35 cellular contexts compared by ENCODE assay signal in genomic region chr19:50850738-50851137, GRCh38. TPM values are rescaled to one million over a fixed set of nuclear protein-coding genes. Genes with fewer than 3 reads are reported as not detected.
"Had no signal": no experiment of that assay in that cellular context is flagged by ENCODE, and none has a peak within 500 bp of the region (broad histone marks: within the 10 kb centered on the region; RNA-seq: fewer than 3 reads in every experiment).

No MANE protein-coding gene starts in this region.

- DNase-seq: islet precursor cell; left ventricle myocardium inferior; mesendoderm; naive B cell; natural killer cell; nephron progenitor cell; occipital lobe; right lobe of liver; stimulated activated CD4-positive, alpha-beta T cell treated with anti-CD3 and anti-CD28 coated beads, Interleukin-1b, Interleukin-23, amount 100 ng/mL, for 48 hours; stimulated activated CD4-positive, alpha-beta T cell treated with anti-CD3 and anti-CD28 coated beads, Interleukin-2, amount 100 ng/mL, for 48 hours; stimulated activated CD4-positive, alpha-beta T cell treated with anti-CD3 and anti-CD28 coated beads, Interleukin-4, amount 100 ng/mL, for 4 hours; stimulated activated CD8-positive, alpha-beta memory T cell treated with anti-CD3 and anti-CD28 coated beads, Interleukin-4, amount 100 ng/mL, for 48 hours; stimulated activated naive CD4-positive, alpha-beta T cell treated with Interleukin-2 at 50 U/mL for 16 hours; stimulated activated naive CD8-positive, alpha-beta T cell treated with anti-CD3 and anti-CD28 coated beads, Interleukin-15, amount 100 ng/mL, for 72 hours; substantia nigra; uterus had no signal

- H3K36me3 ChIP-seq: left ventricle myocardium inferior, neural progenitor cell, neutrophil, right atrium auricular region, right lobe of liver, tibial nerve, uterus had no signal

- H3K27ac ChIP-seq: left ventricle myocardium inferior, neural progenitor cell, neutrophil, parathyroid adenoma, right atrium auricular region, right lobe of liver, tibial nerve, uterus had no signal

- H3K27me3 ChIP-seq: right atrium auricular region, right lobe of liver, tibial nerve, uterus had no signal

- ATAC-seq: natural killer cell; stimulated activated memory B cell treated with anti-CD40 and anti-IgM and Interleukin-4, amounts not matched to agents 10 μg/mL and 1 μg/mL and 100 μg/mL, for 72 hours; stimulated activated naive CD8-positive, alpha-beta T cell treated with anti-CD3 and anti-CD28 coated beads, Interleukin-15, amount 100 ng/mL, for 72 hours had no signal

- H3K4me3 ChIP-seq: left ventricle myocardium inferior, lung, neural progenitor cell, right atrium auricular region, right lobe of liver, smooth muscle cell, tibial nerve, uterus had no signal

- H3K4me1 ChIP-seq: left ventricle myocardium inferior, neural progenitor cell, right atrium auricular region, right lobe of liver, tibial nerve, uterus had no signal

- H3K9me3 ChIP-seq: left ventricle myocardium inferior, neutrophil, right atrium auricular region, right lobe of liver, tibial nerve, uterus had no signal

RNA-seq across cellular contexts. Expression of gene KLK3, which starts 4.0 kb away (rescaled TPM):
- total RNA-seq: kidney epithelial cell, left ventricle myocardium inferior, lung, mesothelial cell of epicardium, natural killer cell, occipital lobe, osteocyte, posterior vena cava, pulmonary artery endothelial cell, renal cortical epithelial cell, right atrium auricular region, right lobe of liver, skeletal muscle tissue, smooth muscle cell, temporal lobe, tibial nerve, ureter had no signal
- polyA plus RNA-seq: lung, smooth muscle cell had no signal

RNA-seq across cellular contexts. Expression of gene KLK15, which starts 17.4 kb away (rescaled TPM):
- total RNA-seq: kidney epithelial cell, left ventricle myocardium inferior, lower leg skin, lung, mesothelial cell of epicardium, mononuclear cell, natural killer cell, occipital lobe, osteocyte, posterior vena cava, pulmonary artery endothelial cell, renal cortical epithelial cell, right atrium auricular region, right lobe of liver, skeletal muscle tissue, smooth muscle cell, temporal lobe, tibial nerve, ureter, uterus had no signal
- polyA plus RNA-seq: lung, smooth muscle cell had no signal

RNA-seq across cellular contexts. Expression of gene KLK2, which starts 22.5 kb away (rescaled TPM):
- total RNA-seq: kidney epithelial cell, left ventricle myocardium inferior, lung, mesothelial cell of epicardium, natural killer cell, occipital lobe, osteocyte, posterior vena cava, pulmonary artery endothelial cell, renal cortical epithelial cell, right atrium auricular region, right lobe of liver, skeletal muscle tissue, smooth muscle cell, temporal lobe, tibial nerve, ureter had no signal
- polyA plus RNA-seq: lung, smooth muscle cell had no signal

RNA-seq across cellular contexts. Expression of gene KLK1, which starts 27.2 kb away (rescaled TPM):
- total RNA-seq: kidney epithelial cell, mononuclear cell, natural killer cell, occipital lobe, osteocyte, pulmonary artery endothelial cell, renal cortical epithelial cell, right lobe of liver, skeletal muscle tissue had no signal
- polyA plus RNA-seq: smooth muscle cell had no signal
